ENCODE assay signal across 29 cellular contexts in the genomic region with DNA sequence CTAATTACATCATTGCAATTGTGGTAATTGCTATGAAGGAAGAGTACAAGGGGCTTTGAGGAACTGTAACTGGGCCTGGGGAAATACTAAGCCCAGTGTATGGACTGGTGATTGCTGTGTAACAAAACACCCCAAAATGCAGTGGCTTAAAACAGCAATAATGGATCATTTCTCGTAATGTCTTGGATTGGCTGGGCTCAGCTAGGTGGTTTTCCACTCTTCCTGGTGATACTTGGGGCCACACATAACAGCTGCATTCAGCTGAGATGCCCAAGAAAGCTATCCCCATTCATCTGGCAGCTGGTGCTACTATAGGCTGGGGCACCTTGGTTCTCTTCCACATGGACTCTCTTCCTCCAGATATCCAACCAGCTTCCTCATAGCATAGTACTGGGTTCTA.
"Had no signal": no experiment of that assay in that cellular context is flagged by ENCODE, and none has a peak within 500 bp of the region (broad histone marks: within the 10 kb centered on the region; RNA-seq: fewer than 3 reads in every experiment).

No MANE protein-coding gene starts in this region.

- H3K4me1 ChIP-seq: suprapubic skin, testis, thyroid gland, tibial artery, tibial nerve, transverse colon, upper lobe of left lung, upper lobe of right lung, uterus, vagina had no signal

- H3K27ac ChIP-seq: stomach, suprapubic skin, testis, thoracic aorta, thyroid gland, tibial artery, tibial nerve, transverse colon, upper lobe of left lung, upper lobe of right lung, uterus, vagina had no signal

- H3K36me3 Mint-ChIP-seq: stimulated activated effector memory CD8-positive, alpha-beta T cell treated with anti-CD3 and anti-CD28 coated beads, Interleukin-12 subunit alpha, Interleukin-12 subunit beta, amount 100 ng/mL, for 72 hours; stimulated activated memory B cell treated with anti-CD40 and anti-IgM and Interleukin-4, amounts not matched to agents 10 μg/mL and 1 μg/mL and 100 μg/mL, for 72 hours; stimulated activated naive B cell treated with anti-CD40 and anti-IgM and Interleukin-4, amounts not matched to agents 10 μg/mL and 1 μg/mL and 100 μg/mL, for 72 hours had no signal

- ATAC-seq: stimulated activated effector memory CD8-positive, alpha-beta T cell treated with anti-CD3 and anti-CD28 coated beads, Interleukin-12 subunit alpha, Interleukin-12 subunit beta, amount 100 ng/mL, for 72 hours; stimulated activated memory B cell treated with anti-CD40 and anti-IgM and Interleukin-4, amounts not matched to agents 10 μg/mL and 1 μg/mL and 100 μg/mL, for 72 hours; stimulated activated naive B cell treated with anti-CD40 and anti-IgM and Interleukin-4, amounts not matched to agents 10 μg/mL and 1 μg/mL and 100 μg/mL, for 72 hours; stimulated activated naive CD8-positive, alpha-beta T cell treated with anti-CD3 and anti-CD28 coated beads, Interleukin-15, amount 100 ng/mL, for 72 hours; stimulated activated naive CD8-positive, alpha-beta T cell treated with anti-CD3 and anti-CD28 coated beads, Interleukin-15, Interleukin-2, amounts not matched to agents 100 U/mL and 50 U/mL, for 24 hours; upper lobe of right lung had no signal

- H3K27ac Mint-ChIP-seq: stimulated activated effector memory CD8-positive, alpha-beta T cell treated with anti-CD3 and anti-CD28 coated beads, Interleukin-12 subunit alpha, Interleukin-12 subunit beta, amount 100 ng/mL, for 72 hours; stimulated activated memory B cell treated with anti-CD40 and anti-IgM and Interleukin-4, amounts not matched to agents 10 μg/mL and 1 μg/mL and 100 μg/mL, for 72 hours; stimulated activated naive B cell treated with anti-CD40 and anti-IgM and Interleukin-4, amounts not matched to agents 10 μg/mL and 1 μg/mL and 100 μg/mL, for 72 hours; stimulated activated naive CD8-positive, alpha-beta T cell treated with anti-CD3 and anti-CD28 coated beads, Interleukin-15, Interleukin-2, amounts not matched to agents 100 ng/mL and 50 ng/mL, for 24 hours; type B pancreatic cell had no signal

- H3K9me3 Mint-ChIP-seq: stimulated activated effector memory CD8-positive, alpha-beta T cell treated with anti-CD3 and anti-CD28 coated beads, Interleukin-12 subunit alpha, Interleukin-12 subunit beta, amount 100 ng/mL, for 72 hours had no signal

- H3K9me3 ChIP-seq: suprapubic skin, testis, thoracic aorta, thyroid gland, transverse colon, upper lobe of right lung, uterus, vagina had no signal

- H3K36me3 ChIP-seq: stomach, suprapubic skin, thoracic aorta, thyroid gland, tibial artery, transverse colon, upper lobe of left lung, upper lobe of right lung, uterus, vagina had no signal

- H3K4me1 Mint-ChIP-seq: stimulated activated effector memory CD8-positive, alpha-beta T cell treated with anti-CD3 and anti-CD28 coated beads, Interleukin-12 subunit alpha, Interleukin-12 subunit beta, amount 100 ng/mL, for 72 hours; stimulated activated memory B cell treated with anti-CD40 and anti-IgM and Interleukin-4, amounts not matched to agents 10 μg/mL and 1 μg/mL and 100 μg/mL, for 72 hours; stimulated activated naive B cell treated with anti-CD40 and anti-IgM and Interleukin-4, amounts not matched to agents 10 μg/mL and 1 μg/mL and 100 μg/mL, for 72 hours; stimulated activated naive CD8-positive, alpha-beta T cell treated with anti-CD3 and anti-CD28 coated beads, Interleukin-15, amount 100 ng/mL, for 72 hours had no signal

- H3K4me3 ChIP-seq: stomach, suprapubic skin, testis, thoracic aorta, thyroid gland, tibial artery, tibial nerve, transverse colon, upper lobe of left lung, upper lobe of right lung, uterus, vagina had no signal

- H3K4me3 Mint-ChIP-seq: stimulated activated effector memory CD8-positive, alpha-beta T cell treated with anti-CD3 and anti-CD28 coated beads, Interleukin-12 subunit alpha, Interleukin-12 subunit beta, amount 100 ng/mL, for 72 hours; stimulated activated memory B cell treated with anti-CD40 and anti-IgM and Interleukin-4, amounts not matched to agents 10 μg/mL and 1 μg/mL and 100 μg/mL, for 72 hours; stimulated activated naive B cell treated with anti-CD40 and anti-IgM and Interleukin-4, amounts not matched to agents 10 μg/mL and 1 μg/mL and 100 μg/mL, for 72 hours; stimulated activated naive CD8-positive, alpha-beta T cell treated with anti-CD3 and anti-CD28 coated beads, Interleukin-15, amount 100 ng/mL, for 72 hours; stimulated activated naive CD8-positive, alpha-beta T cell treated with anti-CD3 and anti-CD28 coated beads, Interleukin-15, Interleukin-2, amounts not matched to agents 100 ng/mL and 50 ng/mL, for 24 hours; type B pancreatic cell had no signal

- H3K27me3 ChIP-seq: testis, thyroid gland, tibial nerve, transverse colon, upper lobe of left lung, uterus, vagina had no signal

- DNase-seq: stimulated activated CD4-positive, alpha-beta T cell treated with anti-CD3 and anti-CD28 coated beads, Interleukin-2, amount 100 ng/mL, for 48 hours; stimulated activated CD4-positive, alpha-beta T cell treated with anti-CD3 and anti-CD28 coated beads, Interleukin-4, amount 100 ng/mL, for 1 hour; stimulated activated CD4-positive, alpha-beta T cell treated with anti-CD3 and anti-CD28 coated beads, Interleukin-4, amount 100 ng/mL, for 24 hours; stimulated activated CD4-positive, alpha-beta T cell treated with anti-CD3 and anti-CD28 coated beads, Interleukin-4, amount 100 ng/mL, for 4 hours; stimulated activated CD8-positive, alpha-beta memory T cell treated with anti-CD3 and anti-CD28 coated beads, Interleukin-4, amount 100 ng/mL, for 48 hours; stimulated activated naive B cell treated with anti-CD40 and anti-IgM and Interleukin-4, amounts not matched to agents 10 μg/mL and 1 μg/mL and 100 μg/mL, for 72 hours; stimulated activated naive CD4-positive, alpha-beta T cell; stimulated activated naive CD4-positive, alpha-beta T cell treated with Interleukin-2 at 50 U/mL for 16 hours; stimulated activated naive CD8-positive, alpha-beta T cell treated with anti-CD3 and anti-CD28 coated beads, Interleukin-15, amount 100 ng/mL, for 72 hours; stimulated activated naive CD8-positive, alpha-beta T cell treated with anti-CD3 and anti-CD28 coated beads, Interleukin-15, Interleukin-2, amounts not matched to agents 100 U/mL and 50 U/mL, for 24 hours; stomach; substantia nigra; testis; thyroid gland; tibial artery; transverse colon; trophoblast cell; upper lobe of left lung; upper lobe of right lung; uterus had no signal

- FAIRE-seq: urothelium cell line had no signal
